9 cellular contexts compared by ENCODE assay signal in genomic region chr6:10478187-10479040, GRCh38. TPM values are rescaled to one million over a fixed set of nuclear protein-coding genes. Genes with fewer than 3 reads are reported as not detected.
DNase-seq lines count a peak whose midpoint lies in the region; ATAC-seq, FAIRE-seq and TF ChIP-seq lines count a peak whose summit lies in the region.
"Had no signal": no experiment of that assay in that cellular context is flagged by ENCODE, and none has a peak within 500 bp of the region (broad histone marks: within the 10 kb centered on the region; RNA-seq: fewer than 3 reads in every experiment).

No MANE protein-coding gene starts in this region.

- H3K9me3 ChIP-seq in SK-N-SH, result no peaks in the 10 kb centered on the region
- no peaks in the 10 kb centered on the region for H3K9me3 ChIP-seq in small intestine (ENCODE audit: control insufficient read depth, low read depth)
- H3K9me3 ChIP-seq: mucosa of descending colon had no signal

- peak; percentile 85 for TF ChIP-seq RAD21 in Ishikawa (IDR thresholded peaks at IDR 0.05; ENCODE audit: low read depth)
- peak; percentile 75 for TF ChIP-seq RAD21 in SK-N-SH (IDR thresholded peaks at IDR 0.05; ENCODE audit: low read length)

- WGBS in SK-N-SH (ENCODE audit: low lambda C conversion rate), result 38% methylated on average over 10 of the region's 10 CpGs
- WGBS in small intestine, 3 donors, result 52 to 63% (median 52%) methylated on average over 10 of the region's 10 CpGs

- no peak overlapping the region for H3K4me2 ChIP-seq in SK-N-SH

- DNase-seq in AG10803 (ENCODE audit: low read depth) (peak; percentile 24), SK-N-SH (peak; percentile 62), fibroblast of the conjunctiva (ENCODE audit: low read depth) (peak; percentile 24), small intestine (peak; percentile 46)

- H3K4me1 ChIP-seq in SK-N-SH (ENCODE audit: control insufficient read depth in 1 of 2, insufficient read depth in 2 of 2, low read depth in 1 of 2, low read length in 1 of 2), result 0 out of 4 replicates have a peak, but pooled peaks cover 0 to 3% of the 10 kb centered on the region in 2 experiments
- no peaks in the 10 kb centered on the region for H3K4me1 ChIP-seq in small intestine (ENCODE audit: control insufficient read depth in 2 of 2, insufficient read depth in 1 of 2, low read depth in 1 of 2, low read length in 1 of 2)

- ATAC-seq in HG02885 (IDR thresholded peaks at IDR 0.05; ENCODE audit: poor library complexity, unreplicated experiment) (no peak), GM21526 (IDR thresholded peaks at IDR 0.05; ENCODE audit: low FRiP score, unreplicated experiment) (no peak)
- ATAC-seq: mucosa of descending colon had no signal

- H3K9ac ChIP-seq in SK-N-SH, result no peak overlapping the region

- no peaks in the 10 kb centered on the region for H3K9me2 ChIP-seq in SK-N-SH

- no peak for FAIRE-seq in small intestine (lab: Jason Lieb, UNC)

- H3K27me3 ChIP-seq in SK-N-SH (ENCODE audit: insufficient read depth) (no peaks in the 10 kb centered on the region), small intestine (ENCODE audit: control insufficient read depth in 2 of 2, insufficient read depth in 2 of 2, low read length in 2 of 2) (peaks cover 0 to 4% of the 10 kb centered on the region in 2 donors)

- H3K4me3 ChIP-seq in AG10803 (ENCODE audit: low read length) (no peak overlapping the region), GM12875 (ENCODE audit: low read depth, low read length) (no peak overlapping the region), SK-N-SH (ENCODE audit: low read depth in 2 of 2, low read length in 1 of 2) (no peak overlapping the region), small intestine (ENCODE audit: low read depth in 1 of 2, low read length in 2 of 2) (no peak overlapping the region)
- H3K4me3 ChIP-seq: mucosa of descending colon had no signal

- TF ChIP-seq CTCF in AG10803 (conservative IDR thresholded peaks at IDR 0.05; ENCODE audit: low read length), result peak; percentile 60
- peak; percentile 45; the same call in 1 of the 2 replicates for TF ChIP-seq CTCF in GM12875 (IDR thresholded peaks at IDR 0.05; ENCODE audit: borderline replicate concordance, insufficient read depth, low read depth, low read length)
- peak; percentile 77 for TF ChIP-seq CTCF in SK-N-SH (IDR thresholded peaks at IDR 0.05)

- no peaks in the 10 kb centered on the region for H4K20me1 ChIP-seq in SK-N-SH (ENCODE audit: insufficient read depth)

- CTCF ChIA-PET in SK-N-SH (lab: Yijun Ruan, JAX), result interaction anchor here (0.6 to 2.8 kb wide), 31 partner anchors 9 to 1438 kb away, joined by 3 to 28 read pairs (median 4); no protein-coding TSS in a partner anchor

- H3K36me3 ChIP-seq in SK-N-SH (replicated peaks in 1 of 2; ENCODE audit: control insufficient read depth in 1 of 2, insufficient read depth in 2 of 2, low read length in 1 of 2) (no peaks in the 10 kb centered on the region), small intestine (ENCODE audit: control insufficient read depth in 2 of 2, insufficient read depth in 2 of 2, low read length in 2 of 2) (no peaks in the 10 kb centered on the region)

- no peaks in the 10 kb centered on the region for H3F3A ChIP-seq in SK-N-SH (replicated peaks; ENCODE audit: insufficient read depth)

- POLR2A ChIA-PET in SK-N-SH (lab: Yijun Ruan, JAX), result no interaction called here

- no peaks in the 10 kb centered on the region for H3K79me2 ChIP-seq in SK-N-SH (ENCODE audit: insufficient read depth)

- no peak overlapping the region for H2AFZ ChIP-seq in SK-N-SH (ENCODE audit: low read depth)

- TF ChIP-seq EP300 in Ishikawa (IDR thresholded peaks at IDR 0.05; ENCODE audit: borderline replicate concordance) (no peak), SK-N-SH (IDR thresholded peaks at IDR 0.05; ENCODE audit: borderline replicate concordance in 1 of 2, low read depth in 1 of 2, low read length in 1 of 2) (no peak)

- H3K27ac ChIP-seq in SK-N-SH (ENCODE audit: low read depth in 2 of 2, low read length in 1 of 2), result no peak overlapping the region
- no peak overlapping the region for H3K27ac ChIP-seq in small intestine (ENCODE audit: low read depth in 1 of 2, low read length in 1 of 2)

TF ChIP-seq in Ishikawa, 13 proteins besides CTCF, POLR2A, EP300 and RAD21:
- TF ChIP-seq TAF1 (IDR thresholded peaks at IDR 0.05; ENCODE audit: low read depth), result no peak
- no peak for TF ChIP-seq MAX (IDR thresholded peaks at IDR 0.05)
- TF ChIP-seq CEBPB (IDR thresholded peaks at IDR 0.05), result no peak
- TF ChIP-seq, protein P1, sequence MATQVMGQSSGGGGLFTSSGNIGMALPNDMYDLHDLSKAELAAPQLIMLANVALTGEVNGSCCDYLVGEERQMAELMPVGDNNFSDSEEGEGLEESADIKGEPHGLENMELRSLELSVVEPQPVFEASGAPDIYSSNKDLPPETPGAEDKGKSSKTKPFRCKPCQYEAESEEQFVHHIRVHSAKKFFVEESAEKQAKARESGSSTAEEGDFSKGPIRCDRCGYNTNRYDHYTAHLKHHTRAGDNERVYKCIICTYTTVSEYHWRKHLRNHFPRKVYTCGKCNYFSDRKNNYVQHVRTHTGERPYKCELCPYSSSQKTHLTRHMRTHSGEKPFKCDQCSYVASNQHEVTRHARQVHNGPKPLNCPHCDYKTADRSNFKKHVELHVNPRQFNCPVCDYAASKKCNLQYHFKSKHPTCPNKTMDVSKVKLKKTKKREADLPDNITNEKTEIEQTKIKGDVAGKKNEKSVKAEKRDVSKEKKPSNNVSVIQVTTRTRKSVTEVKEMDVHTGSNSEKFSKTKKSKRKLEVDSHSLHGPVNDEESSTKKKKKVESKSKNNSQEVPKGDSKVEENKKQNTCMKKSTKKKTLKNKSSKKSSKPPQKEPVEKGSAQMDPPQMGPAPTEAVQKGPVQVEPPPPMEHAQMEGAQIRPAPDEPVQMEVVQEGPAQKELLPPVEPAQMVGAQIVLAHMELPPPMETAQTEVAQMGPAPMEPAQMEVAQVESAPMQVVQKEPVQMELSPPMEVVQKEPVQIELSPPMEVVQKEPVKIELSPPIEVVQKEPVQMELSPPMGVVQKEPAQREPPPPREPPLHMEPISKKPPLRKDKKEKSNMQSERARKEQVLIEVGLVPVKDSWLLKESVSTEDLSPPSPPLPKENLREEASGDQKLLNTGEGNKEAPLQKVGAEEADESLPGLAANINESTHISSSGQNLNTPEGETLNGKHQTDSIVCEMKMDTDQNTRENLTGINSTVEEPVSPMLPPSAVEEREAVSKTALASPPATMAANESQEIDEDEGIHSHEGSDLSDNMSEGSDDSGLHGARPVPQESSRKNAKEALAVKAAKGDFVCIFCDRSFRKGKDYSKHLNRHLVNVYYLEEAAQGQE (IDR thresholded peaks at IDR 0.05; ENCODE audit: low read depth), result no peak
- no peak for TF ChIP-seq ZBTB7A (IDR thresholded peaks at IDR 0.05; ENCODE audit: low read depth)
- no peak for TF ChIP-seq YY1 (IDR thresholded peaks at IDR 0.05; ENCODE audit: low read depth)
TF ChIP-seq in Ishikawa: peak in this region for 0.

TF ChIP-seq in SK-N-SH, 30 proteins besides CTCF, POLR2A, EP300 and RAD21:
- no peak for TF ChIP-seq CHD2 (IDR thresholded peaks at IDR 0.05; ENCODE audit: low read length, partially characterized antibody)
- peak; percentile 36 for TF ChIP-seq SMC3 (IDR thresholded peaks at IDR 0.05; ENCODE audit: low read depth, low read length)
TF ChIP-seq in SK-N-SH: peak in this region for 1.

RNA-seq across cellular contexts. Expression of gene GCNT2, which starts 42.7 kb away (rescaled TPM):
- 0.13 and 0.29 TPM in 2 replicates for polyA plus RNA-seq in SK-N-SH (2012; rRNA removed)
- 0.21 and 0.26 TPM in 2 replicates for polyA plus RNA-seq in SK-N-SH (2012; cell fraction: cytosol; rRNA removed)
- 0.16 and 0.25 TPM in 2 replicates for polyA plus RNA-seq in SK-N-SH (2012; cell fraction: nucleus; rRNA removed)
- polyA plus RNA-seq in small intestine, result 1 to 10 TPM; 6.5 to 9.8 (median 6.9) TPM
